Comparison of ENCODE assay signal across 8 cellular contexts in genomic region chr11:34105957-34106504, GRCh38. TPM values are rescaled to one million over a fixed set of nuclear protein-coding genes. Genes with fewer than 3 reads are reported as not detected.
A peak's percentile ranks its signal among the peaks of the same experiment; 100 is the strongest.
DNase-seq lines count a peak whose midpoint lies in the region; ATAC-seq, FAIRE-seq and TF ChIP-seq lines count a peak whose summit lies in the region.

No MANE protein-coding gene starts in this region.

- H3K4me3 ChIP-seq in HUES64 (ENCODE audit: low read length) (peak overlapping the region; percentile 72), body of pancreas (peak overlapping the region; percentile 55 to 63), lower lobe of right lung (peak overlapping the region; percentile 80)

- no peak for FAIRE-seq in urothelium cell line (lab: Jason Lieb, UNC)

- H3K9me3 ChIP-seq in HUES64 (ENCODE audit: insufficient read depth, low read depth, low read length) (no peaks in the 10 kb centered on the region), body of pancreas (no peaks in the 10 kb centered on the region), lower lobe of right lung (no peaks in the 10 kb centered on the region)

- 4% methylated on average over 17 of the region's 17 CpGs for WGBS in HUES64
- WGBS in body of pancreas, 2 donors = 1% methylated on average over 7 to 17 of the region's 17 CpGs

- TF ChIP-seq CTCF in body of pancreas (IDR thresholded peaks at IDR 0.05) (no peak), lower lobe of right lung (IDR thresholded peaks at IDR 0.05) (no peak)

- peak overlapping the region; percentile 91 for H3K9ac ChIP-seq in HUES64 (ENCODE audit: low read depth, low read length)

- no peak for ATAC-seq in body of pancreas
- ATAC-seq in lower lobe of right lung = no peak
- ATAC-seq in HG03460 (IDR thresholded peaks at IDR 0.05; ENCODE audit: unreplicated experiment) = no peak

- peak overlapping the region; percentile 95 for H3K27ac ChIP-seq in HUES64 (ENCODE audit: low read depth, low read length)
- peak overlapping the region; percentile 29 to 91 (median 90) for H3K27ac ChIP-seq in body of pancreas
- peak overlapping the region; percentile 89 for H3K27ac ChIP-seq in lower lobe of right lung

- H3K4me1 ChIP-seq in HUES64 (ENCODE audit: insufficient read depth, low read length) (peaks cover 7% of the 10 kb centered on the region; the same call in 1 of the 2 replicates), body of pancreas (peaks cover 19% of the 10 kb centered on the region), lower lobe of right lung (peaks cover 23% of the 10 kb centered on the region)

- TF ChIP-seq POLR2A in body of pancreas (IDR thresholded peaks at IDR 0.05) = no peak

- DNase-seq in COLO829 (ENCODE audit: low spot score) (peak; percentile 19), body of pancreas (no peak), lower lobe of right lung (no peak), urothelium cell line (ENCODE audit: low spot score) (peak; percentile 11), NCI-H2196 (lab: John Stamatoyannopoulos, UW; ENCODE audit: unreplicated experiment) (no peak), cerebellar cortex (ENCODE audit: low spot score) (no peak)

- H3K36me3 ChIP-seq in HUES64 (ENCODE audit: insufficient read depth, low read length) (peaks cover 46% of the 10 kb centered on the region), body of pancreas (replicated peaks in 1 of 2; ENCODE audit: insufficient read depth in 1 of 2, low read depth in 2 of 2) (peaks cover 4 to 7% of the 10 kb centered on the region in 2 donors), lower lobe of right lung (peaks cover 49% of the 10 kb centered on the region)

- intact Hi-C loops in body of pancreas (cut with DNase I) (no loop called here), lower lobe of right lung (cut with DNase I) (no loop called here)

- H3K27me3 ChIP-seq in HUES64 (ENCODE audit: insufficient read depth, low read length) (no peaks in the 10 kb centered on the region), body of pancreas (no peaks in the 10 kb centered on the region), lower lobe of right lung (ENCODE audit: low read depth) (no peaks in the 10 kb centered on the region)

RNA-seq across cellular contexts. Expression of gene NAT10, which starts 0.6 kb away (rescaled TPM):
- 52.3 TPM for polyA plus RNA-seq in HUES64 (2013, experiment 1 of 2)
- polyA plus RNA-seq in HUES64 (2013, experiment 2 of 2) = 42.4 TPM
- total RNA-seq in body of pancreas = 10 to 100 TPM; 22.6 to 38.2 TPM
- 37.3 TPM for total RNA-seq in lower lobe of right lung

RNA-seq across cellular contexts. Expression of gene CAPRIN1, which starts 54.5 kb away (rescaled TPM):
- 231 TPM for polyA plus RNA-seq in HUES64 (2013, experiment 1 of 2)
- polyA plus RNA-seq in HUES64 (2013, experiment 2 of 2) = 248 TPM
- total RNA-seq in body of pancreas = 100 to 1,000 TPM in 1 of 2 donors, 10 to 100 TPM in 1; 90.0 to 165 TPM
- 187 TPM for total RNA-seq in lower lobe of right lung

Comparison
In these comparisons a context has a peak if more than half of its experiments do, and no peak if none do; other contexts are left out.
1. DNase-seq: peak in COLO829 (single experiment) and urothelium cell line (single experiment); none in body of pancreas (0 of 4), lower lobe of right lung (single experiment), NCI-H2196 (single experiment) and cerebellar cortex (single experiment).
2. Peak in every context shown above with its lines, with median percentiles within 50 percentile points of each other: H3K27ac ChIP-seq and H3K4me3 ChIP-seq.